Comparison of ENCODE assay signal across 15 cellular contexts in genomic region chr12:6615802-6616201, GRCh38. TPM values are rescaled to one million over a fixed set of nuclear protein-coding genes. Genes with fewer than 3 reads are reported as not detected.
DNase-seq lines count a peak whose midpoint lies in the region; ATAC-seq and TF ChIP-seq lines count a peak whose summit lies in the region.
"Had no signal": no experiment of that assay in that cellular context is flagged by ENCODE, and none has a peak within 500 bp of the region (broad histone marks: within the 10 kb centered on the region; RNA-seq: fewer than 3 reads in every experiment).

No MANE protein-coding gene starts in this region.

- H3K9me3 ChIP-seq in endodermal cell (ENCODE audit: control insufficient read depth, low read length): no peaks in the 10 kb centered on the region
- H3K9me3 ChIP-seq: A549 had no signal

- H3K4me1 Mint-ChIP-seq in activated CD4-positive, alpha-beta T cell treated with anti-CD3 and anti-CD28 coated beads, Interleukin-2, amount 10 ng/mL, durations not matched to agents 24 days and 14 days: peaks cover 34% of the 10 kb centered on the region
- peaks cover 28% of the 10 kb centered on the region for H3K4me1 Mint-ChIP-seq in endodermal cell
- peaks cover 52% of the 10 kb centered on the region for H3K4me1 Mint-ChIP-seq in stimulated activated effector memory CD8-positive, alpha-beta T cell treated with anti-CD3 and anti-CD28 coated beads, Interleukin-12 subunit alpha, Interleukin-12 subunit beta, amount 100 ng/mL, for 72 hours

- H3K27ac Mint-ChIP-seq in activated CD4-positive, alpha-beta T cell treated with anti-CD3 and anti-CD28 coated beads, Interleukin-2, amount 10 ng/mL, durations not matched to agents 24 days and 14 days: peak overlapping the region; percentile 14
- no peak overlapping the region for H3K27ac Mint-ChIP-seq in endodermal cell
- H3K27ac Mint-ChIP-seq in stimulated activated effector memory CD8-positive, alpha-beta T cell treated with anti-CD3 and anti-CD28 coated beads, Interleukin-12 subunit alpha, Interleukin-12 subunit beta, amount 100 ng/mL, for 72 hours: peak overlapping the region; percentile 90

- peak; percentile 56 for DNase-seq in activated CD4-positive, alpha-beta T cell treated with anti-CD3 and anti-CD28 coated beads, Interleukin-2, amount 10 ng/mL, durations not matched to agents 24 days and 14 days
- no peak for DNase-seq in activated CD4-positive, alpha-beta T cell treated with anti-CD3 and anti-CD28 coated beads for 1 hour
- peak; percentile 56 for DNase-seq in SK-N-DZ (ENCODE audit: low spot score)
- peak; percentile 54 for DNase-seq in endodermal cell
- DNase-seq in stimulated activated effector memory CD8-positive, alpha-beta T cell treated with anti-CD3 and anti-CD28 coated beads, Interleukin-12 subunit alpha, Interleukin-12 subunit beta, amount 100 ng/mL, for 72 hours (ENCODE audit: low spot score in 2 of 2): no peak
- no peak for DNase-seq in NCI-H1930 (lab: John Stamatoyannopoulos, UW)
- DNase-seq in midbrain (lab: John Stamatoyannopoulos, UW): no peak
- DNase-seq: activated effector memory CD4-positive, alpha-beta T cell treated with anti-CD3 and anti-CD28 coated beads, Interleukin-2, amount 50 U/mL, for 16 hours; DMS79; MM.1S; NCI-H2227 treated with DMSO at 0.1 percent for 48 hours; stimulated activated CD4-positive, alpha-beta T cell treated with anti-CD3 and anti-CD28 coated beads, Interleukin-4, amount 100 ng/mL, for 1 hour had no signal

- H3K4me3 Mint-ChIP-seq in activated CD4-positive, alpha-beta T cell treated with anti-CD3 and anti-CD28 coated beads, Interleukin-2, amount 10 ng/mL, durations not matched to agents 24 days and 14 days: no peak overlapping the region
- H3K4me3 Mint-ChIP-seq in endodermal cell: no peak overlapping the region
- no peak overlapping the region for H3K4me3 Mint-ChIP-seq in stimulated activated effector memory CD8-positive, alpha-beta T cell treated with anti-CD3 and anti-CD28 coated beads, Interleukin-12 subunit alpha, Interleukin-12 subunit beta, amount 100 ng/mL, for 72 hours

- TF ChIP-seq CTCF in endodermal cell (conservative IDR thresholded peaks at IDR 0.05): no peak

- peaks cover 11% of the 10 kb centered on the region for H3K27me3 ChIP-seq in endodermal cell (ENCODE audit: control insufficient read depth, insufficient read depth, low read length, poor library complexity, severe bottlenecking)

- intact Hi-C loops in activated CD4-positive, alpha-beta T cell treated with anti-CD3 and anti-CD28 coated beads, Interleukin-2, amount 10 ng/mL, durations not matched to agents 24 days and 14 days (cut with micrococcal nuclease): loop anchor here (2.0 kb wide), 1 partner anchor 73 kb away; the partner anchor contains the start of gene ZNF384

- H3K27me3 Mint-ChIP-seq in activated CD4-positive, alpha-beta T cell treated with anti-CD3 and anti-CD28 coated beads, Interleukin-2, amount 10 ng/mL, durations not matched to agents 24 days and 14 days: no peaks in the 10 kb centered on the region
- peaks cover 25% of the 10 kb centered on the region for H3K27me3 Mint-ChIP-seq in endodermal cell (ENCODE audit: insufficient read depth)

- H3K36me3 Mint-ChIP-seq in activated CD4-positive, alpha-beta T cell treated with anti-CD3 and anti-CD28 coated beads, Interleukin-2, amount 10 ng/mL, durations not matched to agents 24 days and 14 days (ENCODE audit: low read depth): peaks cover 2% of the 10 kb centered on the region
- H3K36me3 Mint-ChIP-seq in endodermal cell (ENCODE audit: low read depth): no peaks in the 10 kb centered on the region
- peaks cover 35% of the 10 kb centered on the region for H3K36me3 Mint-ChIP-seq in stimulated activated effector memory CD8-positive, alpha-beta T cell treated with anti-CD3 and anti-CD28 coated beads, Interleukin-12 subunit alpha, Interleukin-12 subunit beta, amount 100 ng/mL, for 72 hours

- no peak overlapping the region for H3K9ac ChIP-seq in endodermal cell (ENCODE audit: extremely low read depth, low read length, poor library complexity, severe bottlenecking)

- no peaks in the 10 kb centered on the region for H3K36me3 ChIP-seq in endodermal cell (ENCODE audit: control insufficient read depth, insufficient read depth, low read length)

- WGBS in endodermal cell (ENCODE audit: insufficient coverage in 1 of 2, insufficient read length in 1 of 2), 2 experiments: 88% methylated on average over 3 of the region's 3 CpGs; no CpG with 5 or more reads in 1 of the 2 experiments

- H3K27ac ChIP-seq in endodermal cell (ENCODE audit: low read depth, low read length): no peak overlapping the region
- H3K27ac ChIP-seq: A549 had no signal

- ATAC-seq in stimulated activated effector memory CD8-positive, alpha-beta T cell treated with anti-CD3 and anti-CD28 coated beads, Interleukin-12 subunit alpha, Interleukin-12 subunit beta, amount 100 ng/mL, for 72 hours: no peak
- ATAC-seq in GM19324 (IDR thresholded peaks at IDR 0.05; ENCODE audit: low FRiP score, unreplicated experiment): no peak
- ATAC-seq: A549 had no signal

- peaks cover 14% of the 10 kb centered on the region for H3K4me1 ChIP-seq in endodermal cell (ENCODE audit: control insufficient read depth, insufficient read depth, low read length)

- H3K9me3 Mint-ChIP-seq in activated CD4-positive, alpha-beta T cell treated with anti-CD3 and anti-CD28 coated beads, Interleukin-2, amount 10 ng/mL, durations not matched to agents 24 days and 14 days: no peaks in the 10 kb centered on the region
- no peaks in the 10 kb centered on the region for H3K9me3 Mint-ChIP-seq in endodermal cell
- no peaks in the 10 kb centered on the region for H3K9me3 Mint-ChIP-seq in stimulated activated effector memory CD8-positive, alpha-beta T cell treated with anti-CD3 and anti-CD28 coated beads, Interleukin-12 subunit alpha, Interleukin-12 subunit beta, amount 100 ng/mL, for 72 hours

- H3K4me3 ChIP-seq in endodermal cell (ENCODE audit: low read length): no peak overlapping the region
- H3K4me3 ChIP-seq: A549, coronary artery had no signal

RNA-seq across cellular contexts. Expression of gene CHD4, which starts 8.6 kb away (rescaled TPM):
- 356 and 363 TPM in 2 replicates for total RNA-seq in activated CD4-positive, alpha-beta T cell treated with anti-CD3 and anti-CD28 coated beads, Interleukin-2, amount 10 ng/mL, durations not matched to agents 24 days and 14 days
- 266 and 275 TPM in 2 replicates for polyA plus RNA-seq in SK-N-DZ (2014; cell fraction: cytosol; rRNA removed)
- polyA plus RNA-seq in SK-N-DZ (2014; cell fraction: nucleus; rRNA removed): 459 and 474 TPM in 2 replicates
- 100 to 1,000 TPM; 276 to 385 TPM for total RNA-seq in endodermal cell
- 300 TPM for polyA plus RNA-seq in endodermal cell (2013, experiment 1 of 2)
- 277 TPM for polyA plus RNA-seq in endodermal cell (2013, experiment 2 of 2)

RNA-seq across cellular contexts. Expression of gene LPAR5, which starts 20.0 kb away (rescaled TPM):
- 3.3 and 4.2 TPM in 2 replicates for total RNA-seq in activated CD4-positive, alpha-beta T cell treated with anti-CD3 and anti-CD28 coated beads, Interleukin-2, amount 10 ng/mL, durations not matched to agents 24 days and 14 days
- 0.29 and 1.1 TPM in 2 replicates for polyA plus RNA-seq in SK-N-DZ (2014; cell fraction: cytosol; rRNA removed)
- 0.17 TPM in 1 of 2 replicates, not detected in the other for polyA plus RNA-seq in SK-N-DZ (2014; cell fraction: nucleus; rRNA removed)
- under 1 TPM; 0.24 to 0.73 TPM for total RNA-seq in endodermal cell
- 0.07 TPM for polyA plus RNA-seq in endodermal cell (2013, experiment 1 of 2)
- not detected for polyA plus RNA-seq in endodermal cell (2013, experiment 2 of 2)

RNA-seq across cellular contexts. Expression of gene ACRBP, which starts 31.4 kb away (rescaled TPM):
- 0.47 and 0.64 TPM in 2 replicates for total RNA-seq in activated CD4-positive, alpha-beta T cell treated with anti-CD3 and anti-CD28 coated beads, Interleukin-2, amount 10 ng/mL, durations not matched to agents 24 days and 14 days
- polyA plus RNA-seq in SK-N-DZ (2014; cell fraction: cytosol; rRNA removed): 2.4 and 2.7 TPM in 2 replicates
- polyA plus RNA-seq in SK-N-DZ (2014; cell fraction: nucleus; rRNA removed): 7.0 and 22.6 TPM in 2 replicates
- 1 to 10 TPM; 1.9 to 3.9 TPM for total RNA-seq in endodermal cell
- polyA plus RNA-seq in endodermal cell (2013, experiment 1 of 2): 2.4 TPM
- polyA plus RNA-seq in endodermal cell (2013, experiment 2 of 2): 2.1 TPM

RNA-seq across cellular contexts. Expression of gene ING4, which starts 47.1 kb away (rescaled TPM):
- 13.7 and 15.8 TPM in 2 replicates for total RNA-seq in activated CD4-positive, alpha-beta T cell treated with anti-CD3 and anti-CD28 coated beads, Interleukin-2, amount 10 ng/mL, durations not matched to agents 24 days and 14 days
- 121 and 129 TPM in 2 replicates for polyA plus RNA-seq in SK-N-DZ (2014; cell fraction: cytosol; rRNA removed)
- 381 and 391 TPM in 2 replicates for polyA plus RNA-seq in SK-N-DZ (2014; cell fraction: nucleus; rRNA removed)
- total RNA-seq in endodermal cell: 10 to 100 TPM; 30.5 to 60.3 TPM
- 57.0 TPM for polyA plus RNA-seq in endodermal cell (2013, experiment 1 of 2)
- 48.0 TPM for polyA plus RNA-seq in endodermal cell (2013, experiment 2 of 2)

RNA-seq across cellular contexts. Expression of gene NOP2, which starts 47.7 kb away (rescaled TPM):
- 192 and 193 TPM in 2 replicates for total RNA-seq in activated CD4-positive, alpha-beta T cell treated with anti-CD3 and anti-CD28 coated beads, Interleukin-2, amount 10 ng/mL, durations not matched to agents 24 days and 14 days
- 98.4 and 102 TPM in 2 replicates for polyA plus RNA-seq in SK-N-DZ (2014; cell fraction: cytosol; rRNA removed)
- polyA plus RNA-seq in SK-N-DZ (2014; cell fraction: nucleus; rRNA removed): 461 and 536 TPM in 2 replicates
- total RNA-seq in endodermal cell: 100 to 1,000 TPM in 1 of 2 donors, 10 to 100 TPM in 1; 51.6 to 135 TPM
- polyA plus RNA-seq in endodermal cell (2013, experiment 1 of 2): 43.2 TPM
- polyA plus RNA-seq in endodermal cell (2013, experiment 2 of 2): 38.9 TPM

Comparison
In these comparisons a context has a peak if more than half of its experiments do, and no peak if none do; other contexts are left out.
1. DNase-seq: peak in activated CD4-positive, alpha-beta T cell treated with anti-CD3 and anti-CD28 coated beads, Interleukin-2, amount 10 ng/mL, durations not matched to agents 24 days and 14 days (single experiment), SK-N-DZ (single experiment) and endodermal cell (single experiment); none in activated CD4-positive, alpha-beta T cell treated with anti-CD3 and anti-CD28 coated beads for 1 hour (single experiment), stimulated activated effector memory CD8-positive, alpha-beta T cell treated with anti-CD3 and anti-CD28 coated beads, Interleukin-12 subunit alpha, Interleukin-12 subunit beta, amount 100 ng/mL, for 72 hours (0 of 2), NCI-H1930 (0 of 2) and midbrain (single experiment).